25 cellular contexts compared by ENCODE assay signal in genomic region chr1:55662875-55663274, GRCh38.
"Had no signal": no experiment of that assay in that cellular context is flagged by ENCODE, and none has a peak within 500 bp of the region (broad histone marks: within the 10 kb centered on the region; RNA-seq: fewer than 3 reads in every experiment).

No MANE protein-coding gene starts in this region.

- H3K27me3 ChIP-seq: brain microvascular endothelial cell, dorsolateral prefrontal cortex, esophagus muscularis mucosa, foreskin keratinocyte, gastroesophageal sphincter had no signal

- H3K36me3 ChIP-seq: brain microvascular endothelial cell, esophagus muscularis mucosa, gastroesophageal sphincter had no signal

- H3K4me1 ChIP-seq: foreskin keratinocyte, gastroesophageal sphincter had no signal

- H3K27ac ChIP-seq: brain microvascular endothelial cell, coronary artery, dorsolateral prefrontal cortex, esophagus muscularis mucosa, foreskin keratinocyte, gastroesophageal sphincter had no signal

- ATAC-seq: activated T-cell treated with anti-CD3 and anti-CD28 coated beads, Interleukin-2, amount 50 U/mL, for 4 hours; activated T-helper 17 cell treated with anti-CD3 and anti-CD28 coated beads, Interleukin-2, amount 50 U/mL, for 72 hours; foreskin keratinocyte; gastroesophageal sphincter had no signal

- H3K9me3 ChIP-seq: esophagus muscularis mucosa, gastroesophageal sphincter had no signal

- H3K4me3 ChIP-seq: coronary artery, dorsolateral prefrontal cortex, esophagus muscularis mucosa, gastroesophageal sphincter had no signal

- FAIRE-seq: astrocyte, bronchial epithelial cell had no signal

- DNase-seq: activated CD4-positive, alpha-beta memory T cell treated with anti-CD3 and anti-CD28 coated beads, Interleukin-2, amount 10 ng/mL, durations not matched to agents 7 days and 5 days; activated CD4-positive, alpha-beta T cell treated with anti-CD3 and anti-CD28 coated beads for 1 hour; activated CD4-positive, alpha-beta T cell treated with anti-CD3 and anti-CD28 coated beads for 4 hours; activated CD4-positive, alpha-beta T cell treated with anti-CD3 and anti-CD28 coated beads, Interleukin-2, amount 10 ng/mL, durations not matched to agents 7 days and 5 days; activated CD4-positive, alpha-beta T cell treated with anti-CD3 and anti-CD28 coated beads, Interleukin-2, amount 50 U/mL, for 4 hours; activated effector memory CD4-positive, alpha-beta T cell treated with Interleukin-2 at 50 U/mL for 16 hours; activated gamma-delta T cell treated with Interleukin-2 at 50 U/mL for 16 hours; activated naive CD4-positive, alpha-beta T cell treated with anti-CD3 and anti-CD28 coated beads, Interleukin-2, amount 50 U/mL, for 16 hours; activated naive CD4-positive, alpha-beta T cell treated with Interleukin-2 at 50 U/mL for 16 hours; activated T-cell treated with anti-CD3 and anti-CD28 coated beads, Interleukin-2, amount 50 U/mL, for 4 hours; amniotic stem cell; anterior cingulate cortex; brain microvascular endothelial cell; dorsolateral prefrontal cortex; effector memory CD4-positive, alpha-beta T cell; endodermal cell; erythroblast; foreskin keratinocyte; T-helper 2 cell had no signal
